In the genomic region with DNA sequence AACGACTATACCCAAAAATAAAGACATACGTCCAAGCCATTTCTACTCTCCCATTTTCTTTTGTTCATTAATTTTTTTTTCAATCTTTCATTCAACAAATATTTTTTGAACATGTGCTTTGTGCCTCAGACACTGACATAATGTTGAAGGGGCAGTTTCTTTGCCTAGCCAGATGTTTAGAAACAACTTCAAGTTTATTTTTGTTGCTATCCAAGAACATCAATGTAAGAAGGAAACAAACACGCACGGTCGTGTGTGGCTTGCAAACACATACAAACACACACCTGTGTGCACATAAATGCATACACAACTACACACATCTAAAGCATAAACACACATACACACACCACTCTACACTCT, we compare ENCODE assay signal across 1 cellular context.
A peak's percentile ranks its signal among the peaks of the same experiment; 100 is the strongest.
TF ChIP-seq lines count a peak whose summit lies in the region.

No MANE protein-coding gene starts in this region.

TF ChIP-seq in HepG2, 621 proteins besides CTCF, POLR2A, EP300 and RAD21:
- TF ChIP-seq, protein P1, sequence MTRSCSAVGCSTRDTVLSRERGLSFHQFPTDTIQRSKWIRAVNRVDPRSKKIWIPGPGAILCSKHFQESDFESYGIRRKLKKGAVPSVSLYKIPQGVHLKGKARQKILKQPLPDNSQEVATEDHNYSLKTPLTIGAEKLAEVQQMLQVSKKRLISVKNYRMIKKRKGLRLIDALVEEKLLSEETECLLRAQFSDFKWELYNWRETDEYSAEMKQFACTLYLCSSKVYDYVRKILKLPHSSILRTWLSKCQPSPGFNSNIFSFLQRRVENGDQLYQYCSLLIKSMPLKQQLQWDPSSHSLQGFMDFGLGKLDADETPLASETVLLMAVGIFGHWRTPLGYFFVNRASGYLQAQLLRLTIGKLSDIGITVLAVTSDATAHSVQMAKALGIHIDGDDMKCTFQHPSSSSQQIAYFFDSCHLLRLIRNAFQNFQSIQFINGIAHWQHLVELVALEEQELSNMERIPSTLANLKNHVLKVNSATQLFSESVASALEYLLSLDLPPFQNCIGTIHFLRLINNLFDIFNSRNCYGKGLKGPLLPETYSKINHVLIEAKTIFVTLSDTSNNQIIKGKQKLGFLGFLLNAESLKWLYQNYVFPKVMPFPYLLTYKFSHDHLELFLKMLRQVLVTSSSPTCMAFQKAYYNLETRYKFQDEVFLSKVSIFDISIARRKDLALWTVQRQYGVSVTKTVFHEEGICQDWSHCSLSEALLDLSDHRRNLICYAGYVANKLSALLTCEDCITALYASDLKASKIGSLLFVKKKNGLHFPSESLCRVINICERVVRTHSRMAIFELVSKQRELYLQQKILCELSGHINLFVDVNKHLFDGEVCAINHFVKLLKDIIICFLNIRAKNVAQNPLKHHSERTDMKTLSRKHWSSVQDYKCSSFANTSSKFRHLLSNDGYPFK (CRISPR knock-in tag; IDR thresholded peaks at IDR 0.05; ENCODE audit: borderline replicate concordance): no peak
- TF ChIP-seq RBFOX2 (IDR thresholded peaks at IDR 0.05; ENCODE audit: low read depth, low read length) (peak; percentile 53; the same call in 1 of the 2 replicates), ELF4 (CRISPR knock-in tag; IDR thresholded peaks at IDR 0.05; ENCODE audit: borderline replicate concordance) (0 out of 2 replicates have a peak, but pooled peaks have one; percentile 12), CHD4 (IDR thresholded peaks at IDR 0.05; ENCODE audit: borderline replicate concordance, low read length) (0 out of 2 replicates have a peak, but pooled peaks have one; percentile 71), ZNF460 (CRISPR knock-in tag; IDR thresholded peaks at IDR 0.05; ENCODE audit: borderline replicate concordance) (no peak), ZNF510 (CRISPR knock-in tag; IDR thresholded peaks at IDR 0.05; ENCODE audit: low read depth) (no peak)
